ENCODE assay signal across 3 cellular contexts in the genomic region with DNA sequence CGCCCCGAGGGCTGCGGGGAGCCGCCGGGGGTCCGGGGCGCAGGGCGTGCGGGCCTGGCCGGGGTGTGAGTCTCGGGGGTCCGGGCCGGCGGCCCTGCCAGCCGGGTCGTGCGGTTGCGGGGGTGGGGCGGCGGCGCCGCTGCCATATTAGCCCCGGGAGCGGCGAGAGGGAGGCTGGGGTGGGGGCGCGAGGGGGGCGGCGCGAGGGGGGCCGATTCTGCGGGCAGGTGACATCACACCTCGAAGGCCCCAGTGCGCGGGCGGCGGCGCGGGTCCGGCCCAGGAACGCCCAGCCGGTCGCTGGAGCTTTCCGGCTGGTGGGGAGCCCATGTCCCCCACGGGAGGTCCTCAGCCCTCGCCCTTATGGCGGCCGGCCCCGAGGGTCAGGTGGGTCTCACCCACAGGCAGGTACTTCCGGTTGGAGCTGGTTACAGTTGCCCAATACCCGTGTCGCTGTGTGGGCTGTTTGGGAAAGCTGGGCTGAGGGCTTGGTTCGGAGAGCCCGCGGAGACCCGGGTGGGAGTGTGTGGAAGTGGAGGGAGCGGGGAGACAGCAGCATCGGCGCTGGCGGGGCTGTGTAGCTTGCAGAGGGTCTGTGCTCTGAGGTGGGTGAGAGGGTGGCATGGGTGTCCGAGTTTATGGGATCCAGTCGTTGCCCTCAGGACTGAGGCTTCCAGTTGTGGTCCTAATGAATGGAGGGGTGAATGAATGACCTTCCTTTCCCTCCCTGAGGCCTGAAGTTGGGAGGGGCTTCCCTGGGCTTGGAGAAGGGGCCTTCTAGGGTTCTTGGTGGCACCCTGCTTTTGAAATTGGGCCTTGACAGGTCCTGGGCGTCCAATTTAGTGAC.
A peak's percentile ranks its signal among the peaks of the same experiment; 100 is the strongest.
TF ChIP-seq lines count a peak whose summit lies in the region.

No MANE protein-coding gene starts in this region.

TF ChIP-seq in H1, 55 proteins besides CTCF, POLR2A, EP300 and RAD21:
- TF ChIP-seq CTBP2 (IDR thresholded peaks at IDR 0.05; ENCODE audit: borderline replicate concordance, insufficient read depth, insufficient read length, low read length) (no peak), YY1 (IDR thresholded peaks at IDR 0.05; ENCODE audit: low read depth, low read length) (0 out of 2 replicates have a peak, but pooled peaks have one; percentile 17), GABPA (IDR thresholded peaks at IDR 0.05; ENCODE audit: borderline replicate concordance, insufficient read depth, low read length) (no peak), TCF12 (IDR thresholded peaks at IDR 0.05; ENCODE audit: low read depth, low read length) (no peak), CEBPB (IDR thresholded peaks at IDR 0.05; ENCODE audit: low read depth, low read length) (peak; percentile 78)
- TF ChIP-seq, protein P1, sequence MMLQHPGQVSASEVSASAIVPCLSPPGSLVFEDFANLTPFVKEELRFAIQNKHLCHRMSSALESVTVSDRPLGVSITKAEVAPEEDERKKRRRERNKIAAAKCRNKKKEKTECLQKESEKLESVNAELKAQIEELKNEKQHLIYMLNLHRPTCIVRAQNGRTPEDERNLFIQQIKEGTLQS (IDR thresholded peaks at IDR 0.05; ENCODE audit: insufficient read depth, low read depth, low read length), result no peak

TF ChIP-seq in neural cell, 6 proteins besides CTCF, POLR2A, EP300 and RAD21:
- TF ChIP-seq EZH2 (IDR thresholded peaks at IDR 0.05; ENCODE audit: borderline replicate concordance, insufficient read depth, low read length, poor library complexity, severe bottlenecking), result no peak
- TF ChIP-seq MXI1 (conservative IDR thresholded peaks at IDR 0.05; ENCODE audit: poor library complexity, severe bottlenecking), result no peak
- TF ChIP-seq, protein P2, sequence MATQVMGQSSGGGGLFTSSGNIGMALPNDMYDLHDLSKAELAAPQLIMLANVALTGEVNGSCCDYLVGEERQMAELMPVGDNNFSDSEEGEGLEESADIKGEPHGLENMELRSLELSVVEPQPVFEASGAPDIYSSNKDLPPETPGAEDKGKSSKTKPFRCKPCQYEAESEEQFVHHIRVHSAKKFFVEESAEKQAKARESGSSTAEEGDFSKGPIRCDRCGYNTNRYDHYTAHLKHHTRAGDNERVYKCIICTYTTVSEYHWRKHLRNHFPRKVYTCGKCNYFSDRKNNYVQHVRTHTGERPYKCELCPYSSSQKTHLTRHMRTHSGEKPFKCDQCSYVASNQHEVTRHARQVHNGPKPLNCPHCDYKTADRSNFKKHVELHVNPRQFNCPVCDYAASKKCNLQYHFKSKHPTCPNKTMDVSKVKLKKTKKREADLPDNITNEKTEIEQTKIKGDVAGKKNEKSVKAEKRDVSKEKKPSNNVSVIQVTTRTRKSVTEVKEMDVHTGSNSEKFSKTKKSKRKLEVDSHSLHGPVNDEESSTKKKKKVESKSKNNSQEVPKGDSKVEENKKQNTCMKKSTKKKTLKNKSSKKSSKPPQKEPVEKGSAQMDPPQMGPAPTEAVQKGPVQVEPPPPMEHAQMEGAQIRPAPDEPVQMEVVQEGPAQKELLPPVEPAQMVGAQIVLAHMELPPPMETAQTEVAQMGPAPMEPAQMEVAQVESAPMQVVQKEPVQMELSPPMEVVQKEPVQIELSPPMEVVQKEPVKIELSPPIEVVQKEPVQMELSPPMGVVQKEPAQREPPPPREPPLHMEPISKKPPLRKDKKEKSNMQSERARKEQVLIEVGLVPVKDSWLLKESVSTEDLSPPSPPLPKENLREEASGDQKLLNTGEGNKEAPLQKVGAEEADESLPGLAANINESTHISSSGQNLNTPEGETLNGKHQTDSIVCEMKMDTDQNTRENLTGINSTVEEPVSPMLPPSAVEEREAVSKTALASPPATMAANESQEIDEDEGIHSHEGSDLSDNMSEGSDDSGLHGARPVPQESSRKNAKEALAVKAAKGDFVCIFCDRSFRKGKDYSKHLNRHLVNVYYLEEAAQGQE (IDR thresholded peaks at IDR 0.05; ENCODE audit: borderline replicate concordance), result no peak
- TF ChIP-seq POLR2AphosphoS5 (IDR thresholded peaks at IDR 0.05), result peak; percentile 22
- TF ChIP-seq SMC3 (conservative IDR thresholded peaks at IDR 0.05; ENCODE audit: poor library complexity), result no peak

TF ChIP-seq in HEK293T, 16 proteins besides CTCF, POLR2A, EP300 and RAD21:
- TF ChIP-seq HDGF (IDR thresholded peaks at IDR 0.05; ENCODE audit: borderline replicate concordance) (no peak), NFRKB (IDR thresholded peaks at IDR 0.05) (no peak), SP1 (IDR thresholded peaks at IDR 0.05) (no peak), CTBP1 (IDR thresholded peaks at IDR 0.05; ENCODE audit: borderline replicate concordance) (no peak), TARDBP (IDR thresholded peaks at IDR 0.05) (no peak), FOXK2 (IDR thresholded peaks at IDR 0.05) (no peak), BHLHE40 (IDR thresholded peaks at IDR 0.05; ENCODE audit: borderline replicate concordance) (no peak), ARNT (IDR thresholded peaks at IDR 0.05) (no peak), L3MBTL2 (conservative IDR thresholded peaks at IDR 0.05) (no peak), FOXA1 (IDR thresholded peaks at IDR 0.05) (no peak), SUZ12 (IDR thresholded peaks at IDR 0.05) (no peak), LEF1 (IDR thresholded peaks at IDR 0.05; ENCODE audit: borderline replicate concordance) (no peak), ELF4 (IDR thresholded peaks at IDR 0.05) (no peak), ZNF384 (IDR thresholded peaks at IDR 0.05) (no peak), FOXM1 (IDR thresholded peaks at IDR 0.05; ENCODE audit: borderline replicate concordance) (no peak)
- TF ChIP-seq, protein P3, sequence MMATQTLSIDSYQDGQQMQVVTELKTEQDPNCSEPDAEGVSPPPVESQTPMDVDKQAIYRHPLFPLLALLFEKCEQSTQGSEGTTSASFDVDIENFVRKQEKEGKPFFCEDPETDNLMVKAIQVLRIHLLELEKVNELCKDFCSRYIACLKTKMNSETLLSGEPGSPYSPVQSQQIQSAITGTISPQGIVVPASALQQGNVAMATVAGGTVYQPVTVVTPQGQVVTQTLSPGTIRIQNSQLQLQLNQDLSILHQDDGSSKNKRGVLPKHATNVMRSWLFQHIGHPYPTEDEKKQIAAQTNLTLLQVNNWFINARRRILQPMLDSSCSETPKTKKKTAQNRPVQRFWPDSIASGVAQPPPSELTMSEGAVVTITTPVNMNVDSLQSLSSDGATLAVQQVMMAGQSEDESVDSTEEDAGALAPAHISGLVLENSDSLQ (IDR thresholded peaks at IDR 0.05), result no peak
TF ChIP-seq in HEK293T: peak in this region for 0.
